ENCODE assay signal across 8 cellular contexts in genomic region chr20:13231031-13231752, GRCh38. TPM values are rescaled to one million over a fixed set of nuclear protein-coding genes. Genes with fewer than 3 reads are reported as not detected.
DNase-seq lines count a peak whose midpoint lies in the region; ATAC-seq and TF ChIP-seq lines count a peak whose summit lies in the region.

No MANE protein-coding gene starts in this region.

- TF ChIP-seq EP300 in tibial nerve (IDR thresholded peaks at IDR 0.05): no peak

- peaks cover 44% of the 10 kb centered on the region for H3K4me1 Mint-ChIP-seq in activated naive CD4-positive, alpha-beta T cell treated with anti-CD3 and anti-CD28 coated beads, Interleukin-2, amount 10 ng/mL, durations not matched to agents 7 days and 5 days

- intact Hi-C loops in upper lobe of right lung (cut with DNase I): no loop called here

- H3K4me3 Mint-ChIP-seq in activated naive CD4-positive, alpha-beta T cell treated with anti-CD3 and anti-CD28 coated beads, Interleukin-2, amount 10 ng/mL, durations not matched to agents 7 days and 5 days: peak overlapping the region; percentile 4

- CTCF ChIA-PET in activated naive CD4-positive, alpha-beta T cell treated with anti-CD3 and anti-CD28 coated beads, Interleukin-2, amount 10 ng/mL, durations not matched to agents 7 days and 5 days (lab: Charles Lee): no interaction called here

- TF ChIP-seq CTCF in tibial nerve (IDR thresholded peaks at IDR 0.05) (no peak), upper lobe of right lung (IDR thresholded peaks at IDR 0.05) (no peak)

- DNase-seq in COLO829 (ENCODE audit: low spot score) (peak; percentile 51), NCI-H748 treated with DMSO at 0.1 percent for 48 hours (lab: John Stamatoyannopoulos, UW) (peak; percentile 98), myocyte (ENCODE audit: low read depth) (peak; percentile 15), tibial nerve (ENCODE audit: low spot score in 2 of 2) (no peak), RPMI8226 (no peak), upper lobe of right lung (no peak), NCI-H2171 treated with DMSO at 0.1 percent for 48 hours (lab: John Stamatoyannopoulos, UW) (no peak)
- DNase-seq in activated naive CD4-positive, alpha-beta T cell treated with anti-CD3 and anti-CD28 coated beads, Interleukin-2, amount 10 ng/mL, durations not matched to agents 7 days and 5 days: peak; percentile 76

- H3K27ac ChIP-seq in tibial nerve: no peak overlapping the region
- no peak overlapping the region for H3K27ac ChIP-seq in upper lobe of right lung

- ATAC-seq in upper lobe of right lung: no peak

- peak overlapping the region; percentile 95 for H3K27ac Mint-ChIP-seq in activated naive CD4-positive, alpha-beta T cell treated with anti-CD3 and anti-CD28 coated beads, Interleukin-2, amount 10 ng/mL, durations not matched to agents 7 days and 5 days

- peaks cover 5% of the 10 kb centered on the region for H3K9me3 Mint-ChIP-seq in activated naive CD4-positive, alpha-beta T cell treated with anti-CD3 and anti-CD28 coated beads, Interleukin-2, amount 10 ng/mL, durations not matched to agents 7 days and 5 days

- H3K27me3 ChIP-seq in tibial nerve (no peaks in the 10 kb centered on the region), upper lobe of right lung (no peaks in the 10 kb centered on the region)

- H3K4me1 ChIP-seq in tibial nerve (no peaks in the 10 kb centered on the region), upper lobe of right lung (no peaks in the 10 kb centered on the region)

- H3K9me3 ChIP-seq in tibial nerve (peaks cover 0 to 8% (median 0%) of the 10 kb centered on the region in 4 donors), upper lobe of right lung (no peaks in the 10 kb centered on the region)

- no peak overlapping the region for H3K4me3 ChIP-seq in tibial nerve
- no peak overlapping the region for H3K4me3 ChIP-seq in upper lobe of right lung

- no peaks in the 10 kb centered on the region for H3K36me3 ChIP-seq in tibial nerve
- no peaks in the 10 kb centered on the region for H3K36me3 ChIP-seq in upper lobe of right lung

- 52% methylated on average over 7 of the region's 7 CpGs for WGBS in tibial nerve, 2 donors

- no peaks in the 10 kb centered on the region for H3K27me3 Mint-ChIP-seq in activated naive CD4-positive, alpha-beta T cell treated with anti-CD3 and anti-CD28 coated beads, Interleukin-2, amount 10 ng/mL, durations not matched to agents 7 days and 5 days

- peaks cover 10% of the 10 kb centered on the region for H3K36me3 Mint-ChIP-seq in activated naive CD4-positive, alpha-beta T cell treated with anti-CD3 and anti-CD28 coated beads, Interleukin-2, amount 10 ng/mL, durations not matched to agents 7 days and 5 days

- TF ChIP-seq POLR2A in tibial nerve (IDR thresholded peaks at IDR 0.05): no peak

RNA-seq across cellular contexts. Expression of gene ISM1, which starts 10.1 kb away (rescaled TPM):
- total RNA-seq in myocyte (not detected in 2 replicates), tibial nerve (10 to 100 TPM; 19.3 to 47.3 (median 24.7) TPM), upper lobe of right lung (4.1 TPM)
- 0.03 TPM for polyA plus RNA-seq in myocyte (2012)

Comparison
In these comparisons a context has a peak if more than half of its experiments do, and no peak if none do; other contexts are left out.
1. DNase-seq: peak in COLO829 (single experiment), NCI-H748 treated with DMSO at 0.1 percent for 48 hours (single experiment), activated naive CD4-positive, alpha-beta T cell treated with anti-CD3 and anti-CD28 coated beads, Interleukin-2, amount 10 ng/mL, durations not matched to agents 7 days and 5 days (single experiment) and myocyte (single experiment); none in tibial nerve (0 of 2), RPMI8226 (single experiment), upper lobe of right lung (single experiment) and NCI-H2171 treated with DMSO at 0.1 percent for 48 hours (single experiment).